Comparison of ENCODE assay signal across 12 cellular contexts in genomic region chr22:45888221-45889092, GRCh38.
"Had no signal": no experiment of that assay in that cellular context is flagged by ENCODE, and none has a peak within 500 bp of the region (broad histone marks: within the 10 kb centered on the region; RNA-seq: fewer than 3 reads in every experiment).

No MANE protein-coding gene starts in this region.

- H3K27ac ChIP-seq: dorsolateral prefrontal cortex, stomach, thoracic aorta had no signal

- ATAC-seq: activated naive CD4-positive, alpha-beta T cell treated with anti-CD3 and anti-CD28 coated beads, Interleukin-2, amount 50 U/mL, for 72 hours; natural killer cell had no signal

- DNase-seq: activated effector memory CD4-positive, alpha-beta T cell treated with Interleukin-2 at 50 U/mL for 16 hours; activated T-cell treated with anti-CD3 and anti-CD28 coated beads, Interleukin-2, amount 50 U/mL, for 24 hours; amniotic stem cell; esophagus squamous epithelium; foreskin fibroblast; kidney glomerular epithelial cell; natural killer cell; stimulated activated CD4-positive, alpha-beta T cell treated with anti-CD3 and anti-CD28 coated beads, Interleukin-4, amount 100 ng/mL, for 4 hours had no signal

- H3K4me3 ChIP-seq: esophagus squamous epithelium, stomach, thoracic aorta had no signal

- H3K36me3 ChIP-seq: esophagus squamous epithelium, stomach, thoracic aorta had no signal

- H3K9me3 ChIP-seq: esophagus squamous epithelium, stomach, thoracic aorta had no signal
